In genomic region chr3:178439504-178439903, GRCh38 we compare ENCODE assay signal across 9 cellular contexts.
DNase-seq lines count a peak whose midpoint lies in the region; FAIRE-seq and TF ChIP-seq lines count a peak whose summit lies in the region.
"Had no signal": no experiment of that assay in that cellular context is flagged by ENCODE, and none has a peak within 500 bp of the region (broad histone marks: within the 10 kb centered on the region; RNA-seq: fewer than 3 reads in every experiment).

No MANE protein-coding gene starts in this region.

- H3K27me3 ChIP-seq in mesenchymal stem cell (ENCODE audit: control insufficient read depth in 1 of 2, insufficient read depth in 1 of 2, low read length in 2 of 2) = no peaks in the 10 kb centered on the region
- H3K27me3 ChIP-seq: Peyer's patch had no signal

- H3K4ac ChIP-seq in mesenchymal stem cell (ENCODE audit: low read depth in 1 of 2, low read length in 2 of 2) = peak overlapping the region in 1 of 2 experiments; percentile 43

- no peak overlapping the region for H3K18ac ChIP-seq in mesenchymal stem cell (ENCODE audit: low read depth in 1 of 2, low read length in 2 of 2)

- no peak for FAIRE-seq in HTR-8/SVneo (lab: Jason Lieb, UNC)

- no peak overlapping the region for H3K27ac ChIP-seq in mesenchymal stem cell (ENCODE audit: low read length, poor library complexity, severe bottlenecking)
- H3K27ac ChIP-seq: Peyer's patch had no signal

- H4K91ac ChIP-seq in mesenchymal stem cell (ENCODE audit: low read length) = no peak overlapping the region

- no peaks in the 10 kb centered on the region for H3K79me1 ChIP-seq in mesenchymal stem cell (replicated peaks; ENCODE audit: low read length, poor library complexity, severe bottlenecking)

- no peak overlapping the region for H3K9ac ChIP-seq in mesenchymal stem cell (ENCODE audit: low read length)

- H2BK15ac ChIP-seq in mesenchymal stem cell (ENCODE audit: low read depth, poor library complexity, severe bottlenecking) = no peak overlapping the region

- peaks cover 1% of the 10 kb centered on the region for H3K4me1 ChIP-seq in mesenchymal stem cell (ENCODE audit: control insufficient read depth, insufficient read depth, low read depth, low read length)
- H3K4me1 ChIP-seq: Peyer's patch had no signal

- no peak overlapping the region for H3K4me3 ChIP-seq in mesenchymal stem cell (ENCODE audit: insufficient read depth in 1 of 2, low read depth in 1 of 2, low read length in 2 of 2)
- H3K4me3 ChIP-seq: Peyer's patch had no signal

- no peak overlapping the region for H4K8ac ChIP-seq in mesenchymal stem cell (ENCODE audit: low read length)

- WGBS in mesenchymal stem cell = 10% methylated on average over 2 of the region's 2 CpGs

- no peak for TF ChIP-seq CTCF in GM10248 (IDR thresholded peaks at IDR 0.05; ENCODE audit: control extremely low read depth, extremely low read depth, low read depth, missing control alignments)

- no peak overlapping the region for H3K14ac ChIP-seq in mesenchymal stem cell (ENCODE audit: low read length in 2 of 2)

- in situ Hi-C loops in KBM-7 (cut with MboI; ENCODE audit: low pct_unique_long_range_greater_than_20kb, low sequenced_read_pairs) = loop anchor here (25.0 kb wide), 2 partner anchors 523 to 873 kb away; partner anchors contain the start of gene ZNF639

- H2BK120ac ChIP-seq in mesenchymal stem cell (ENCODE audit: low read depth, low read length) = no peak overlapping the region

- H2BK12ac ChIP-seq in mesenchymal stem cell (ENCODE audit: low read length in 2 of 2) = no peak overlapping the region

- H2AK5ac ChIP-seq in mesenchymal stem cell (ENCODE audit: low read length, severe bottlenecking) = no peak overlapping the region

- H2BK5ac ChIP-seq in mesenchymal stem cell (ENCODE audit: low read depth, low read length, poor library complexity, severe bottlenecking) = no peak overlapping the region

- no peaks in the 10 kb centered on the region for H3K9me3 ChIP-seq in mesenchymal stem cell (ENCODE audit: control insufficient read depth, low read length)
- H3K9me3 ChIP-seq: Peyer's patch had no signal

- CTCF ChIA-PET in GM10248 (lab: Yijun Ruan, JAX) = interaction anchor here (1.4 to 1.8 kb wide), 4 partner anchors 11 to 527 kb away, joined by 5 to 7 read pairs (median 6); no protein-coding TSS in a partner anchor

- POLR2A ChIA-PET in GM10248 (lab: Yijun Ruan, JAX) = no interaction called here

- peak; percentile 24 for DNase-seq in GM10248 (ENCODE audit: extremely low spot score)
- DNase-seq in HTR-8/SVneo (ENCODE audit: insufficient read length, low spot score) = peak; percentile 38
- peak; percentile 16 for DNase-seq in amniotic stem cell (lab: John Stamatoyannopoulos, UW)
- peak; percentile 82 for DNase-seq in mesenchymal stem cell
- DNase-seq in KBM-7 = no peak
- no peak for DNase-seq in stimulated activated CD4-positive, alpha-beta T cell treated with anti-CD3 and anti-CD28 coated beads, Interleukin-4, amount 100 ng/mL, for 24 hours
- no peak for DNase-seq in NCI-H526 (lab: John Stamatoyannopoulos, UW)
- DNase-seq in stimulated activated CD4-positive, alpha-beta T cell treated with anti-CD3 and anti-CD28 coated beads, Interleukin-4, amount 100 ng/mL, for 4 hours = no peak
- DNase-seq: Peyer's patch had no signal

- no peaks in the 10 kb centered on the region for H3K36me3 ChIP-seq in mesenchymal stem cell (ENCODE audit: control insufficient read depth in 1 of 2, insufficient read depth in 2 of 2, low read depth in 1 of 2, low read length in 2 of 2)
- H3K36me3 ChIP-seq: Peyer's patch had no signal

- H2AFZ ChIP-seq in mesenchymal stem cell (ENCODE audit: low read depth, low read length) = no peak overlapping the region

- H3K4me2 ChIP-seq in mesenchymal stem cell (ENCODE audit: low read length, poor library complexity, severe bottlenecking) = no peak overlapping the region

- no peak overlapping the region for H3K23ac ChIP-seq in mesenchymal stem cell (ENCODE audit: low read length in 2 of 2)

Comparison
In these comparisons a context has a peak if more than half of its experiments do, and no peak if none do; other contexts are left out.
1. DNase-seq: peak in GM10248 (single experiment), HTR-8/SVneo (single experiment), amniotic stem cell (single experiment) and mesenchymal stem cell (single experiment); none in KBM-7 (single experiment), stimulated activated CD4-positive, alpha-beta T cell treated with anti-CD3 and anti-CD28 coated beads, Interleukin-4, amount 100 ng/mL, for 24 hours (single experiment), NCI-H526 (0 of 2) and stimulated activated CD4-positive, alpha-beta T cell treated with anti-CD3 and anti-CD28 coated beads, Interleukin-4, amount 100 ng/mL, for 4 hours (0 of 2).